In genomic region chrX:72046447-72046846, GRCh38 we compare ENCODE assay signal across 10 cellular contexts.
DNase-seq lines count a peak whose midpoint lies in the region; ATAC-seq and TF ChIP-seq lines count a peak whose summit lies in the region.
"Had no signal": no experiment of that assay in that cellular context is flagged by ENCODE, and none has a peak within 500 bp of the region (broad histone marks: within the 10 kb centered on the region; RNA-seq: fewer than 3 reads in every experiment).

No MANE protein-coding gene starts in this region.

- 93% methylated on average over 6 of the region's 6 CpGs for WGBS in HUES64
- 31 to 54% methylated on average over 4 to 6 of the region's 6 CpGs for WGBS in esophagus squamous epithelium, 2 donors
- 43 to 81% methylated on average over 3 to 6 of the region's 6 CpGs for WGBS in body of pancreas, 2 donors

- H3K9me3 Mint-ChIP-seq in Caco-2 (ENCODE audit: unreplicated experiment) = no peaks in the 10 kb centered on the region
- H3K9me3 Mint-ChIP-seq: activated CD4-positive, alpha-beta T cell treated with anti-CD3 and anti-CD28 coated beads, Interleukin-2, amount 10 ng/mL, durations not matched to agents 7 days and 5 days had no signal

- no peaks in the 10 kb centered on the region for H3K36me3 Mint-ChIP-seq in Caco-2 (ENCODE audit: insufficient read depth, unreplicated experiment)

- H3K4me1 ChIP-seq in HUES64 (ENCODE audit: insufficient read depth, low read length) (peaks cover 10% of the 10 kb centered on the region), esophagus squamous epithelium (peaks cover 4 to 34% (median 5%) of the 10 kb centered on the region in 3 donors), thoracic aorta (ENCODE audit: control insufficient read depth in 1 of 2, low read depth in 2 of 2) (peaks cover 11 to 35% of the 10 kb centered on the region in 2 donors), body of pancreas (no peaks in the 10 kb centered on the region), Caco-2 (no peaks in the 10 kb centered on the region)

- BruUV-seq in Caco-2 (replicated peaks; lab: Mats Ljungman, UMichigan) = no TSS peak

- DNase-seq in UCSD-AML1 (lab: John Stamatoyannopoulos, UW; ENCODE audit: unreplicated experiment) (peak; percentile 24), esophagus squamous epithelium (lab: John Stamatoyannopoulos, UW) (no peak), thoracic aorta (ENCODE audit: low spot score) (no peak), body of pancreas (no peak), Caco-2 (no peak)
- DNase-seq: activated CD4-positive, alpha-beta T cell treated with anti-CD3 and anti-CD28 coated beads, Interleukin-2, amount 10 ng/mL, durations not matched to agents 7 days and 5 days; NCI-H1417 had no signal

- H3K9ac ChIP-seq in HUES64 (ENCODE audit: low read depth, low read length) = peak overlapping the region; percentile 59; the same call in 1 of the 2 replicates

- ATAC-seq in thoracic aorta (ENCODE audit: insufficient number of reproducible peaks, low FRiP score, low read depth) = no peak
- ATAC-seq in body of pancreas = no peak
- no peak for ATAC-seq in GM19467 (IDR thresholded peaks at IDR 0.05; ENCODE audit: unreplicated experiment)

- CTCF ChIA-PET in Caco-2 (lab: Charles Lee) = no interaction called here

- H3K27ac ChIP-seq in HUES64 (ENCODE audit: low read depth, low read length) = peak overlapping the region; percentile 89
- H3K27ac ChIP-seq in esophagus squamous epithelium = peak overlapping the region in 3 of 4 donors; percentile 68 to 86 (median 79)
- peak overlapping the region; percentile 48 to 76 for H3K27ac ChIP-seq in thoracic aorta
- H3K27ac ChIP-seq in body of pancreas = no peak overlapping the region

- no peak overlapping the region for H3K4me3 ChIP-seq in HUES64 (ENCODE audit: low read length)
- no peak overlapping the region for H3K4me3 ChIP-seq in esophagus squamous epithelium
- H3K4me3 ChIP-seq in thoracic aorta = no peak overlapping the region
- no peak overlapping the region for H3K4me3 ChIP-seq in body of pancreas
- H3K4me3 ChIP-seq in Caco-2 (ENCODE audit: low read depth, low read length) = no peak overlapping the region
- H3K4me3 ChIP-seq: HAP-1 had no signal

- H3K27me3 Mint-ChIP-seq in Caco-2 (ENCODE audit: insufficient read depth, unreplicated experiment) = no peaks in the 10 kb centered on the region

- TF ChIP-seq CTCF in esophagus squamous epithelium (IDR thresholded peaks at IDR 0.05) (no peak), thoracic aorta (IDR thresholded peaks at IDR 0.05) (no peak), body of pancreas (IDR thresholded peaks at IDR 0.05) (no peak), Caco-2 (IDR thresholded peaks at IDR 0.05; ENCODE audit: insufficient read depth in 1 of 2, low read depth in 1 of 2, low read length in 1 of 2, severe bottlenecking in 1 of 2, unreplicated experiment in 1 of 2) (no peak)

- H3K4me3 Mint-ChIP-seq in Caco-2 (ENCODE audit: unreplicated experiment) = no peak overlapping the region
- H3K4me3 Mint-ChIP-seq: activated CD4-positive, alpha-beta T cell treated with anti-CD3 and anti-CD28 coated beads, Interleukin-2, amount 10 ng/mL, durations not matched to agents 7 days and 5 days had no signal

- H3K9me3 ChIP-seq in HUES64 (ENCODE audit: insufficient read depth, low read depth, low read length) = no peaks in the 10 kb centered on the region
- no peaks in the 10 kb centered on the region for H3K9me3 ChIP-seq in esophagus squamous epithelium
- no peaks in the 10 kb centered on the region for H3K9me3 ChIP-seq in thoracic aorta
- H3K9me3 ChIP-seq in body of pancreas = no peaks in the 10 kb centered on the region
- H3K9me3 ChIP-seq in Caco-2 = no peaks in the 10 kb centered on the region
- H3K9me3 ChIP-seq: HAP-1 had no signal

- no peaks in the 10 kb centered on the region for H3K4me1 Mint-ChIP-seq in Caco-2 (ENCODE audit: low read depth, unreplicated experiment)

- H3K27me3 ChIP-seq in HUES64 (ENCODE audit: insufficient read depth, low read length) (no peaks in the 10 kb centered on the region), esophagus squamous epithelium (no peaks in the 10 kb centered on the region), thoracic aorta (replicated peaks; ENCODE audit: insufficient read depth) (no peaks in the 10 kb centered on the region), body of pancreas (no peaks in the 10 kb centered on the region), Caco-2 (replicated peaks; ENCODE audit: control insufficient read depth, insufficient read depth, low read length) (no peaks in the 10 kb centered on the region)

- no peak overlapping the region for H3K27ac Mint-ChIP-seq in Caco-2 (ENCODE audit: unreplicated experiment)
- H3K27ac Mint-ChIP-seq: activated CD4-positive, alpha-beta T cell treated with anti-CD3 and anti-CD28 coated beads, Interleukin-2, amount 10 ng/mL, durations not matched to agents 7 days and 5 days had no signal

- no peaks in the 10 kb centered on the region for H3K36me3 ChIP-seq in HUES64 (ENCODE audit: insufficient read depth, low read length)
- no peaks in the 10 kb centered on the region for H3K36me3 ChIP-seq in esophagus squamous epithelium
- H3K36me3 ChIP-seq in thoracic aorta = no peaks in the 10 kb centered on the region
- no peaks in the 10 kb centered on the region for H3K36me3 ChIP-seq in body of pancreas (replicated peaks in 1 of 2; ENCODE audit: insufficient read depth in 1 of 2, low read depth in 2 of 2)
- no peaks in the 10 kb centered on the region for H3K36me3 ChIP-seq in Caco-2 (ENCODE audit: control insufficient read depth, insufficient read depth, low read length)
- H3K36me3 ChIP-seq: HAP-1 had no signal

- POLR2A ChIA-PET in Caco-2 (lab: Charles Lee) = no interaction called here

- intact Hi-C loops in esophagus squamous epithelium (cut with DNase I) = no loop called here
- intact Hi-C loops in body of pancreas (cut with DNase I) = no loop called here
- intact Hi-C loops in Caco-2 (cut with micrococcal nuclease; ENCODE audit: unreplicated experiment) = loop anchor here (5.0 kb wide), 1 partner anchor 36 kb away; no protein-coding TSS in a partner anchor

- TF ChIP-seq POLR2A in esophagus squamous epithelium (IDR thresholded peaks at IDR 0.05) (no peak), body of pancreas (IDR thresholded peaks at IDR 0.05) (no peak)

Comparison
In these comparisons a context has a peak if more than half of its experiments do, and no peak if none do; other contexts are left out.
1. H3K27ac ChIP-seq: peak in HUES64 (single experiment), esophagus squamous epithelium (3 of 4) and thoracic aorta (2 of 2); none in body of pancreas (0 of 4).